8 cellular contexts compared by ENCODE assay signal in genomic region chr3:127831723-127832172, GRCh38. TPM values are rescaled to one million over a fixed set of nuclear protein-coding genes. Genes with fewer than 3 reads are reported as not detected.
DNase-seq lines count a peak whose midpoint lies in the region; ATAC-seq and TF ChIP-seq lines count a peak whose summit lies in the region.

No MANE protein-coding gene starts in this region.

- H3K27ac Mint-ChIP-seq in MCF 10A (ENCODE audit: low read depth, unreplicated experiment): no peak overlapping the region

- no peaks in the 10 kb centered on the region for H3K27me3 ChIP-seq in lung (ENCODE audit: control insufficient read depth, insufficient read depth)

- no peaks in the 10 kb centered on the region for H3K36me3 Mint-ChIP-seq in MCF 10A (ENCODE audit: insufficient read depth, unreplicated experiment)

- BruUV-seq in MCF 10A (replicated peaks; lab: Mats Ljungman, UMichigan): no TSS peak

- H3K27ac ChIP-seq in lung (ENCODE audit: low read depth in 1 of 2, low read length in 1 of 2): no peak overlapping the region

- H3K36me3 ChIP-seq in lung (ENCODE audit: control insufficient read depth in 2 of 2, insufficient read depth in 2 of 2, low read length in 2 of 2): no peaks in the 10 kb centered on the region

- peaks cover 0 to 6% of the 10 kb centered on the region in 2 donors for H3K9me3 ChIP-seq in lung (ENCODE audit: control insufficient read depth in 2 of 2, insufficient read depth in 1 of 2, low read length in 1 of 2)

- 52 to 53% methylated on average over 4 of the region's 4 CpGs for WGBS in lung, 2 donors

- intact Hi-C loops in MCF 10A (cut with micrococcal nuclease): loop anchor here (2.0 kb wide), 1 partner anchor 141 kb away; no protein-coding TSS in a partner anchor

- ATAC-seq in lung (ENCODE audit: insufficient read depth, low FRiP score) (peak; percentile 79), GM18498 (IDR thresholded peaks at IDR 0.05; ENCODE audit: unreplicated experiment) (no peak), GM21737 (IDR thresholded peaks at IDR 0.05; ENCODE audit: unreplicated experiment) (no peak)

- no peak overlapping the region for H3K4me3 Mint-ChIP-seq in MCF 10A (ENCODE audit: unreplicated experiment)

- H3K4me1 Mint-ChIP-seq in MCF 10A (ENCODE audit: insufficient read depth, unreplicated experiment): peaks cover 18% of the 10 kb centered on the region

- CTCF ChIA-PET in MCF 10A (lab: Yijun Ruan, JAX): interaction anchor here (1.2 to 1.4 kb wide), 2 partner anchors 17 to 136 kb away, joined by 3 to 4 read pairs; no protein-coding TSS in a partner anchor

- DNase-seq in activated CD8-positive, alpha-beta memory T cell treated with anti-CD3 and anti-CD28 coated beads for 24 hours: peak; percentile 62
- no peak for DNase-seq in activated CD8-positive, alpha-beta memory T cell treated with anti-CD3 and anti-CD28 coated beads, Interleukin-2, amount 50 U/mL, for 4 hours
- DNase-seq in NCI-H2029 treated with DMSO at 0.1 percent for 48 hours (lab: John Stamatoyannopoulos, UW) (peak; percentile 35), MCF 10A (ENCODE audit: unreplicated experiment) (peak; percentile 65), lung (ENCODE audit: low spot score) (peak; percentile 74), inferior parietal cortex (ENCODE audit: extremely low spot score) (no peak)

- POLR2A ChIA-PET in MCF 10A (lab: Yijun Ruan, JAX): interaction anchor here (0.7 to 2.7 kb wide), 2 partner anchors 10 to 71 kb away, joined by 3 to 14 read pairs; partner anchors contain the start of gene MGLL

- peaks cover 27% of the 10 kb centered on the region for H3K9me3 Mint-ChIP-seq in MCF 10A (ENCODE audit: unreplicated experiment)

- TF ChIP-seq CTCF in MCF 10A (IDR thresholded peaks at IDR 0.05; ENCODE audit: unreplicated experiment) (peak; percentile 45), lung (IDR thresholded peaks at IDR 0.05; ENCODE audit: control extremely low read depth, extremely low read depth) (peak; percentile 50)

- no peak overlapping the region for H3K4me3 ChIP-seq in lung

- no peaks in the 10 kb centered on the region for H3K27me3 Mint-ChIP-seq in MCF 10A (ENCODE audit: insufficient read depth, unreplicated experiment)

- no peaks in the 10 kb centered on the region for H3K4me1 ChIP-seq in lung (ENCODE audit: control insufficient read depth in 2 of 2, insufficient read depth in 2 of 2, low read length in 2 of 2)

RNA-seq across cellular contexts. Expression of gene MGLL, which starts 9.4 kb away (rescaled TPM):
- total RNA-seq in MCF 10A (2022): 12.6 and 25.3 TPM in 2 replicates
- total RNA-seq in lung: 100 to 1,000 TPM in 1 of 2 donors, 10 to 100 TPM in 1; 67.0 to 182 TPM
- 10 to 100 TPM; 68.3 to 88.1 TPM for polyA plus RNA-seq in lung

Comparison
In these comparisons a context has a peak if more than half of its experiments do, and no peak if none do; other contexts are left out.
1. DNase-seq: peak in activated CD8-positive, alpha-beta memory T cell treated with anti-CD3 and anti-CD28 coated beads for 24 hours (single experiment), NCI-H2029 treated with DMSO at 0.1 percent for 48 hours (single experiment), MCF 10A (single experiment) and lung (single experiment); none in activated CD8-positive, alpha-beta memory T cell treated with anti-CD3 and anti-CD28 coated beads, Interleukin-2, amount 50 U/mL, for 4 hours (single experiment) and inferior parietal cortex (single experiment).